In the genomic region with DNA sequence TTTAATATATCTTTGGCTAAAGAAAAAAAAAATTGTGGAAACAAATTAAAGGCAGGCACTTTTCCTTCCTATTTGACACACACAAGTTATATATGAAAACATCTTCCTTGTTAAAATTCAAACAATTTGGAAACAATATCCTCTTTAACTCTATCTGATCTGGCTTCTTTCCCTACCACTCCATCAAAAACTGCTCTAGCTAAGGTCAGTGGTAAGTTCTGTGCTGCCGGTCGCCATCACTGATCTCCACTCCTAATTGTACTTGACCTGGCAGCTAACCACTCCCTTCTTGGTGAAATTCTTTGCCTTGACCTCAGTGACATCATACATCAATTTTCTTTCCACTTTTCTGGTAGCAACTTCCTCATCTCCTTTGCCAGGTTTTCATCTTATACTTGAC, we compare ENCODE assay signal across 22 cellular contexts. TPM values are rescaled to one million over a fixed set of nuclear protein-coding genes. Genes with fewer than 3 reads are reported as not detected.
A peak's percentile ranks its signal among the peaks of the same experiment; 100 is the strongest.
DNase-seq lines count a peak whose midpoint lies in the region; ATAC-seq and TF ChIP-seq lines count a peak whose summit lies in the region.
"Had no signal": no experiment of that assay in that cellular context is flagged by ENCODE, and none has a peak within 500 bp of the region (broad histone marks: within the 10 kb centered on the region; RNA-seq: fewer than 3 reads in every experiment).

No MANE protein-coding gene starts in this region.

- H3K36me3 ChIP-seq in endodermal cell (ENCODE audit: control insufficient read depth, insufficient read depth, low read length): peaks cover 69% of the 10 kb centered on the region

- no peak overlapping the region for H3K27ac ChIP-seq in endodermal cell (ENCODE audit: low read depth, low read length)
- H3K27ac ChIP-seq: BLaER1, GM23248 had no signal

- ATAC-seq in SK-N-SH treated with all-trans-retinoic acid at 6 μM for 48 hours (peak; percentile 86), memory B cell (ENCODE audit: low read depth) (no peak)
- ATAC-seq: Panc1 had no signal

- H3K4me1 Mint-ChIP-seq in memory B cell (peaks cover 5% of the 10 kb centered on the region), endodermal cell (no peaks in the 10 kb centered on the region)

- 88 to 94% methylated on average over 2 of the region's 2 CpGs for WGBS in endodermal cell (ENCODE audit: insufficient coverage in 1 of 2, insufficient read length in 1 of 2), 2 experiments

- TF ChIP-seq CTCF in LNCaP clone FGC (IDR thresholded peaks at IDR 0.05; ENCODE audit: control insufficient read depth, extremely low read depth, insufficient read depth): no peak
- TF ChIP-seq CTCF in endodermal cell (conservative IDR thresholded peaks at IDR 0.05): no peak

- H3K27me3 ChIP-seq in endodermal cell (ENCODE audit: control insufficient read depth, insufficient read depth, low read length, poor library complexity, severe bottlenecking): no peaks in the 10 kb centered on the region
- H3K27me3 ChIP-seq: BLaER1 had no signal

- H3K27me3 Mint-ChIP-seq in memory B cell: no peaks in the 10 kb centered on the region
- H3K27me3 Mint-ChIP-seq in endodermal cell (ENCODE audit: insufficient read depth): no peaks in the 10 kb centered on the region
- H3K27me3 Mint-ChIP-seq: CD4-positive, alpha-beta T cell had no signal

- H3K9me3 ChIP-seq in endodermal cell (ENCODE audit: control insufficient read depth, low read length): no peaks in the 10 kb centered on the region
- H3K9me3 ChIP-seq: Caco-2, HAP-1 had no signal

- no peak overlapping the region for H3K4me3 Mint-ChIP-seq in memory B cell
- no peak overlapping the region for H3K4me3 Mint-ChIP-seq in endodermal cell
- H3K4me3 Mint-ChIP-seq: CD4-positive, alpha-beta T cell had no signal

- peaks cover 55% of the 10 kb centered on the region for H3K36me3 Mint-ChIP-seq in memory B cell
- H3K36me3 Mint-ChIP-seq in endodermal cell (ENCODE audit: low read depth): peaks cover 71% of the 10 kb centered on the region

- H3K9me3 Mint-ChIP-seq in memory B cell (no peaks in the 10 kb centered on the region), endodermal cell (peaks cover 4% of the 10 kb centered on the region)
- H3K9me3 Mint-ChIP-seq: CD4-positive, alpha-beta T cell had no signal

- H3K4me3 ChIP-seq in LNCaP clone FGC (ENCODE audit: low read depth, low read length) (no peak overlapping the region), endodermal cell (ENCODE audit: low read length) (no peak overlapping the region)
- H3K4me3 ChIP-seq: BLaER1, GM23248, HAP-1 had no signal

- no peaks in the 10 kb centered on the region for H3K4me1 ChIP-seq in endodermal cell (ENCODE audit: control insufficient read depth, insufficient read depth, low read length)
- H3K4me1 ChIP-seq: Caco-2 had no signal

- no peak overlapping the region for H3K9ac ChIP-seq in endodermal cell (ENCODE audit: extremely low read depth, low read length, poor library complexity, severe bottlenecking)
- H3K9ac ChIP-seq: BLaER1, GM23248 had no signal

- DNase-seq in LNCaP clone FGC (ENCODE audit: low read depth) (peak; percentile 17), memory B cell (ENCODE audit: low spot score in 2 of 2) (no peak), endodermal cell (no peak), GM03348 (ENCODE audit: low spot score) (no peak), GM19238 (ENCODE audit: insufficient read length, low spot score) (no peak), medulla oblongata (ENCODE audit: extremely low spot score) (no peak)
- DNase-seq: Caco-2; CD4-positive, alpha-beta T cell; GDM1; GM23248; KBM-7; NCI-H1694 treated with DMSO at 0.1 percent for 48 hours; NCI-H2081 treated with DMSO at 0.1 percent for 48 hours; NCI-H2171 treated with DMSO at 0.1 percent for 48 hours; NCI-H524 treated with DMSO at 0.1 percent for 48 hours; NCI-H82; T-helper 1 cell had no signal

- peak overlapping the region; percentile 15 for H3K27ac Mint-ChIP-seq in memory B cell
- H3K27ac Mint-ChIP-seq in endodermal cell: no peak overlapping the region
- H3K27ac Mint-ChIP-seq: CD4-positive, alpha-beta T cell had no signal

TF ChIP-seq in SK-N-SH treated with all-trans-retinoic acid at 6 μM for 48 hours, 23 proteins besides CTCF, POLR2A, EP300 and RAD21:
- TF ChIP-seq ZC3H10 (CRISPR knock-in tag; IDR thresholded peaks at IDR 0.05) (no peak), ZFP30 (CRISPR knock-in tag; IDR thresholded peaks at IDR 0.05) (no peak), OSR1 (CRISPR knock-in tag; IDR thresholded peaks at IDR 0.05) (no peak), PPARA (CRISPR knock-in tag; IDR thresholded peaks at IDR 0.05; ENCODE audit: borderline replicate concordance) (no peak), TOX (CRISPR knock-in tag; IDR thresholded peaks at IDR 0.05; ENCODE audit: borderline replicate concordance) (no peak), SNAI2 (CRISPR knock-in tag; IDR thresholded peaks at IDR 0.05) (no peak), CSDC2 (CRISPR knock-in tag; IDR thresholded peaks at IDR 0.05) (no peak), ZNF70 (CRISPR knock-in tag; IDR thresholded peaks at IDR 0.05) (no peak), BACH2 (CRISPR knock-in tag; IDR thresholded peaks at IDR 0.05; ENCODE audit: borderline replicate concordance) (no peak), ISL1 (CRISPR knock-in tag; IDR thresholded peaks at IDR 0.05) (no peak)
- TF ChIP-seq, protein P1, sequence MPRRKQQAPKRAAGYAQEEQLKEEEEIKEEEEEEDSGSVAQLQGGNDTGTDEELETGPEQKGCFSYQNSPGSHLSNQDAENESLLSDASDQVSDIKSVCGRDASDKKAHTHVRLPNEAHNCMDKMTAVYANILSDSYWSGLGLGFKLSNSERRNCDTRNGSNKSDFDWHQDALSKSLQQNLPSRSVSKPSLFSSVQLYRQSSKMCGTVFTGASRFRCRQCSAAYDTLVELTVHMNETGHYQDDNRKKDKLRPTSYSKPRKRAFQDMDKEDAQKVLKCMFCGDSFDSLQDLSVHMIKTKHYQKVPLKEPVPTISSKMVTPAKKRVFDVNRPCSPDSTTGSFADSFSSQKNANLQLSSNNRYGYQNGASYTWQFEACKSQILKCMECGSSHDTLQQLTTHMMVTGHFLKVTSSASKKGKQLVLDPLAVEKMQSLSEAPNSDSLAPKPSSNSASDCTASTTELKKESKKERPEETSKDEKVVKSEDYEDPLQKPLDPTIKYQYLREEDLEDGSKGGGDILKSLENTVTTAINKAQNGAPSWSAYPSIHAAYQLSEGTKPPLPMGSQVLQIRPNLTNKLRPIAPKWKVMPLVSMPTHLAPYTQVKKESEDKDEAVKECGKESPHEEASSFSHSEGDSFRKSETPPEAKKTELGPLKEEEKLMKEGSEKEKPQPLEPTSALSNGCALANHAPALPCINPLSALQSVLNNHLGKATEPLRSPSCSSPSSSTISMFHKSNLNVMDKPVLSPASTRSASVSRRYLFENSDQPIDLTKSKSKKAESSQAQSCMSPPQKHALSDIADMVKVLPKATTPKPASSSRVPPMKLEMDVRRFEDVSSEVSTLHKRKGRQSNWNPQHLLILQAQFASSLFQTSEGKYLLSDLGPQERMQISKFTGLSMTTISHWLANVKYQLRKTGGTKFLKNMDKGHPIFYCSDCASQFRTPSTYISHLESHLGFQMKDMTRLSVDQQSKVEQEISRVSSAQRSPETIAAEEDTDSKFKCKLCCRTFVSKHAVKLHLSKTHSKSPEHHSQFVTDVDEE (CRISPR knock-in tag; IDR thresholded peaks at IDR 0.05): no peak
- TF ChIP-seq, protein P2, sequence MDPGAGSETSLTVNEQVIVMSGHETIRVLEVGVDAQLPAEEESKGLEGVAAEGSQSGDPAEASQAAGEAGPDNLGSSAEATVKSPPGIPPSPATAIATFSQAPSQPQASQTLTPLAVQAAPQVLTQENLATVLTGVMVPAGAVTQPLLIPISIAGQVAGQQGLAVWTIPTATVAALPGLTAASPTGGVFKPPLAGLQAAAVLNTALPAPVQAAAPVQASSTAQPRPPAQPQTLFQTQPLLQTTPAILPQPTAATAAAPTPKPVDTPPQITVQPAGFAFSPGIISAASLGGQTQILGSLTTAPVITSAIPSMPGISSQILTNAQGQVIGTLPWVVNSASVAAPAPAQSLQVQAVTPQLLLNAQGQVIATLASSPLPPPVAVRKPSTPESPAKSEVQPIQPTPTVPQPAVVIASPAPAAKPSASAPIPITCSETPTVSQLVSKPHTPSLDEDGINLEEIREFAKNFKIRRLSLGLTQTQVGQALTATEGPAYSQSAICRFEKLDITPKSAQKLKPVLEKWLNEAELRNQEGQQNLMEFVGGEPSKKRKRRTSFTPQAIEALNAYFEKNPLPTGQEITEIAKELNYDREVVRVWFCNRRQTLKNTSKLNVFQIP (CRISPR knock-in tag; IDR thresholded peaks at IDR 0.05; ENCODE audit: borderline replicate concordance, low read depth): no peak
- TF ChIP-seq, protein P3, sequence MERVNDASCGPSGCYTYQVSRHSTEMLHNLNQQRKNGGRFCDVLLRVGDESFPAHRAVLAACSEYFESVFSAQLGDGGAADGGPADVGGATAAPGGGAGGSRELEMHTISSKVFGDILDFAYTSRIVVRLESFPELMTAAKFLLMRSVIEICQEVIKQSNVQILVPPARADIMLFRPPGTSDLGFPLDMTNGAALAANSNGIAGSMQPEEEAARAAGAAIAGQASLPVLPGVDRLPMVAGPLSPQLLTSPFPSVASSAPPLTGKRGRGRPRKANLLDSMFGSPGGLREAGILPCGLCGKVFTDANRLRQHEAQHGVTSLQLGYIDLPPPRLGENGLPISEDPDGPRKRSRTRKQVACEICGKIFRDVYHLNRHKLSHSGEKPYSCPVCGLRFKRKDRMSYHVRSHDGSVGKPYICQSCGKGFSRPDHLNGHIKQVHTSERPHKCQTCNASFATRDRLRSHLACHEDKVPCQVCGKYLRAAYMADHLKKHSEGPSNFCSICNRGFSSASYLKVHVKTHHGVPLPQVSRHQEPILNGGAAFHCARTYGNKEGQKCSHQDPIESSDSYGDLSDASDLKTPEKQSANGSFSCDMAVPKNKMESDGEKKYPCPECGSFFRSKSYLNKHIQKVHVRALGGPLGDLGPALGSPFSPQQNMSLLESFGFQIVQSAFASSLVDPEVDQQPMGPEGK (CRISPR knock-in tag; IDR thresholded peaks at IDR 0.05; ENCODE audit: borderline replicate concordance): no peak
- TF ChIP-seq, protein P4, sequence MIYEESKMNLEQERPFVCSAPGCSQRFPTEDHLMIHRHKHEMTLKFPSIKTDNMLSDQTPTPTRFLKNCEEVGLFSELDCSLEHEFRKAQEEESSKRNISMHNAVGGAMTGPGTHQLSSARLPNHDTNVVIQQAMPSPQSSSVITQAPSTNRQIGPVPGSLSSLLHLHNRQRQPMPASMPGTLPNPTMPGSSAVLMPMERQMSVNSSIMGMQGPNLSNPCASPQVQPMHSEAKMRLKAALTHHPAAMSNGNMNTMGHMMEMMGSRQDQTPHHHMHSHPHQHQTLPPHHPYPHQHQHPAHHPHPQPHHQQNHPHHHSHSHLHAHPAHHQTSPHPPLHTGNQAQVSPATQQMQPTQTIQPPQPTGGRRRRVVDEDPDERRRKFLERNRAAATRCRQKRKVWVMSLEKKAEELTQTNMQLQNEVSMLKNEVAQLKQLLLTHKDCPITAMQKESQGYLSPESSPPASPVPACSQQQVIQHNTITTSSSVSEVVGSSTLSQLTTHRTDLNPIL (CRISPR knock-in tag; IDR thresholded peaks at IDR 0.05; ENCODE audit: low read depth): no peak
TF ChIP-seq in SK-N-SH treated with all-trans-retinoic acid at 6 μM for 48 hours: peak in this region for 0.

RNA-seq across cellular contexts. Expression of a gene that starts 47.9 kb away (rescaled TPM):
- total RNA-seq in endodermal cell: not detected
- not detected for polyA plus RNA-seq in endodermal cell (2013, experiment 1 of 2)
- polyA plus RNA-seq in endodermal cell (2013, experiment 2 of 2): not detected
- total RNA-seq: GM23248, HT1080 had no signal
- polyA plus RNA-seq: GM23248 had no signal
